ENCODE assay signal across 19 cellular contexts in the genomic region with DNA sequence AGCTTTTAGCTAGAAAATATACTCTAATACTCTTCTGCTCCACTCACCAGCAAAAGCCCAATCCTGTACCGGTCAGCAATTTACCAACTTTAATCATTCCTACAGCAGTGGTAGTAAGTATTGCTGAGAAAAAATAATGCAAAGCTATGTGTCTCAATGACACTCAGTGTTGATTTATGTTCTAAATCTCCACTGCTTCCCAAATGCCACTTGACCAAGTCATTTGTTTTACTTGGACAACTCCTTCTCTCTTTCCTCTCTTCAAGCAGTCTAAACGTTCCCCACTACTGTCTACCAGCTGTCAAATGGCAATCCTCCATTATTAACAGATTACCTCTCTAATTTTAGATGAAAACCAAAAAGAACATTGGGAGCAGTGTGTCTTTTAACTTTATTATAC.
"Had no signal": no experiment of that assay in that cellular context is flagged by ENCODE, and none has a peak within 500 bp of the region (broad histone marks: within the 10 kb centered on the region; RNA-seq: fewer than 3 reads in every experiment).

No MANE protein-coding gene starts in this region.

- H3K9me3 ChIP-seq: ascending aorta, left ventricle myocardium inferior, upper lobe of right lung had no signal

- ATAC-seq: activated CD4-positive, CD25-positive, alpha-beta regulatory T cell treated with anti-CD3 and anti-CD28 coated beads, Interleukin-2, amount 50 U/mL, for 24 hours; activated CD8-positive, alpha-beta T cell treated with anti-CD3 and anti-CD28 coated beads, Interleukin-2, amount 10 ng/mL, durations not matched to agents 7 days and 5 days; activated naive CD4-positive, alpha-beta T cell treated with anti-CD3 and anti-CD28 coated beads, Interleukin-2, amount 50 U/mL, for 72 hours; natural killer cell; stimulated activated naive CD8-positive, alpha-beta T cell treated with anti-CD3 and anti-CD28 coated beads, Interleukin-15, Interleukin-2, amounts not matched to agents 100 U/mL and 50 U/mL, for 24 hours; T-cell; upper lobe of right lung had no signal

- H3K27ac ChIP-seq: ascending aorta, epithelial cell of prostate, left ventricle myocardium inferior, spleen, upper lobe of right lung, VCaP had no signal

- H3K27me3 ChIP-seq: ascending aorta, spleen, upper lobe of right lung had no signal

- H3K36me3 ChIP-seq: ascending aorta, left ventricle myocardium inferior, spleen, upper lobe of right lung had no signal

- H3K4me3 ChIP-seq: ascending aorta, left ventricle myocardium inferior, spleen, upper lobe of right lung had no signal

- H3K4me1 ChIP-seq: ascending aorta, left ventricle myocardium inferior, spleen, upper lobe of right lung had no signal

- DNase-seq: activated CD4-positive, alpha-beta T cell treated with anti-CD3 and anti-CD28 coated beads, Interleukin-2, amount 10 ng/mL, durations not matched to agents 7 days and 5 days; activated CD8-positive, alpha-beta T cell treated with anti-CD3 and anti-CD28 coated beads, Interleukin-2, amount 10 ng/mL, durations not matched to agents 7 days and 5 days; cerebellar nuclear complex; cortex of kidney; endodermal cell; kidney; left ventricle myocardium inferior; natural killer cell; retina; spleen; stimulated activated CD4-positive, alpha-beta T cell treated with anti-CD3 and anti-CD28 coated beads, Interleukin-4, amount 100 ng/mL, for 24 hours; stimulated activated naive CD8-positive, alpha-beta T cell treated with anti-CD3 and anti-CD28 coated beads, Interleukin-15, Interleukin-2, amounts not matched to agents 100 U/mL and 50 U/mL, for 24 hours; T-cell; upper lobe of right lung had no signal
